Comparison of ENCODE assay signal across 26 cellular contexts in genomic region chr3:44659015-44659414, GRCh38. TPM values are rescaled to one million over a fixed set of nuclear protein-coding genes. Genes with fewer than 3 reads are reported as not detected.
"Had no signal": no experiment of that assay in that cellular context is flagged by ENCODE, and none has a peak within 500 bp of the region (broad histone marks: within the 10 kb centered on the region; RNA-seq: fewer than 3 reads in every experiment).

No MANE protein-coding gene starts in this region.

- H3K27ac ChIP-seq: colonic mucosa, esophagus squamous epithelium, neutrophil, parathyroid adenoma, sigmoid colon, thoracic aorta, tibial nerve, upper lobe of left lung had no signal

- H3K27me3 ChIP-seq: colonic mucosa, esophagus squamous epithelium, neutrophil, sigmoid colon, tibial nerve, upper lobe of left lung had no signal

- H3K79me2 ChIP-seq: parathyroid adenoma had no signal

- ATAC-seq: left ventricle myocardium superior; mucosa of descending colon; natural killer cell treated with Interleukin-12 subunit alpha and Interleukin-12 subunit beta and Interleukin-15 and Interleukin-18, amount 100 ng/mL, for 72 hours; stimulated activated effector memory CD8-positive, alpha-beta T cell treated with anti-CD3 and anti-CD28 coated beads, Interleukin-12 subunit alpha, Interleukin-12 subunit beta, amount 100 ng/mL, for 72 hours had no signal

- H3K9ac ChIP-seq: parathyroid adenoma had no signal

- H3K4me1 ChIP-seq: colonic mucosa, esophagus squamous epithelium, parathyroid adenoma, sigmoid colon, tibial nerve, upper lobe of left lung had no signal

- DNase-seq: colonic mucosa; effector memory CD4-positive, alpha-beta T cell; esophagus squamous epithelium; foreskin melanocyte; left ventricle myocardium superior; mesenchymal stem cell; mucosa of descending colon; naive B cell; sigmoid colon; stimulated activated CD4-positive, alpha-beta T cell treated with anti-CD3 and anti-CD28 coated beads, Interleukin-2, amount 100 ng/mL, for 24 hours; stimulated activated CD4-positive, alpha-beta T cell treated with anti-CD3 and anti-CD28 coated beads, Interleukin-4, amount 100 ng/mL, for 24 hours; stimulated activated naive CD4-positive, alpha-beta T cell treated with Interleukin-2 at 50 U/mL for 16 hours; substantia nigra; upper lobe of left lung had no signal

- H2AFZ ChIP-seq: parathyroid adenoma had no signal

- FAIRE-seq: urothelium cell line had no signal

- H3K4me3 ChIP-seq: colonic mucosa, esophagus squamous epithelium, lung, mucosa of descending colon, sigmoid colon, thoracic aorta, tibial nerve, upper lobe of left lung had no signal

RNA-seq across cellular contexts. Expression of gene ZNF502, which starts 53.4 kb away (rescaled TPM):
- total RNA-seq: chondrocyte, mesothelial cell of epicardium, neural crest cell, progenitor cell of endocrine pancreas had no signal
